8 cellular contexts compared by ENCODE assay signal in genomic region chr4:140790765-140791164, GRCh38. TPM values are rescaled to one million over a fixed set of nuclear protein-coding genes. Genes with fewer than 3 reads are reported as not detected.
DNase-seq lines count a peak whose midpoint lies in the region; ATAC-seq and TF ChIP-seq lines count a peak whose summit lies in the region.

No MANE protein-coding gene starts in this region.

- H3K4me3 ChIP-seq in esophagus muscularis mucosa: no peak overlapping the region

- no peak overlapping the region for H3K27ac ChIP-seq in esophagus muscularis mucosa (replicated peaks in 1 of 4)

- no peak for TF ChIP-seq CTCF in GM10266 (IDR thresholded peaks at IDR 0.05; ENCODE audit: control insufficient read depth, insufficient read depth, low read depth, missing control alignments)
- TF ChIP-seq CTCF in esophagus muscularis mucosa (IDR thresholded peaks at IDR 0.05): no peak

- DNase-seq in GM10266 (ENCODE audit: extremely low spot score) (peak; percentile 15), left cardiac atrium (peak; percentile 27), HuH-7.5 (ENCODE audit: low spot score) (no peak), NCI-H2029 treated with DMSO at 0.1 percent for 48 hours (lab: John Stamatoyannopoulos, UW) (no peak), esophagus muscularis mucosa (ENCODE audit: extremely low spot score) (no peak)
- no peak for DNase-seq in activated naive CD4-positive, alpha-beta T cell treated with anti-CD3 and anti-CD28 coated beads, Interleukin-2, amount 10 ng/mL, durations not matched to agents 7 days and 5 days

- no peaks in the 10 kb centered on the region for H3K36me3 ChIP-seq in esophagus muscularis mucosa

- CTCF ChIA-PET in activated naive CD4-positive, alpha-beta T cell treated with anti-CD3 and anti-CD28 coated beads, Interleukin-2, amount 10 ng/mL, durations not matched to agents 7 days and 5 days (lab: Charles Lee): no interaction called here

- H3K27me3 ChIP-seq in esophagus muscularis mucosa: no peaks in the 10 kb centered on the region

- peaks cover 0 to 13% (median 10%) of the 10 kb centered on the region in 4 donors for H3K9me3 ChIP-seq in esophagus muscularis mucosa

- no peak for TF ChIP-seq RAD21 in Ishikawa (IDR thresholded peaks at IDR 0.05; ENCODE audit: low read depth)

- no peaks in the 10 kb centered on the region for H3K9me3 Mint-ChIP-seq in activated naive CD4-positive, alpha-beta T cell treated with anti-CD3 and anti-CD28 coated beads, Interleukin-2, amount 10 ng/mL, durations not matched to agents 7 days and 5 days

- peak; percentile 93 for ATAC-seq in GM21576 (IDR thresholded peaks at IDR 0.05; ENCODE audit: unreplicated experiment)
- peak; percentile 53 to 92 for ATAC-seq in left cardiac atrium

- H3K36me3 Mint-ChIP-seq in activated naive CD4-positive, alpha-beta T cell treated with anti-CD3 and anti-CD28 coated beads, Interleukin-2, amount 10 ng/mL, durations not matched to agents 7 days and 5 days: no peaks in the 10 kb centered on the region

- H3K27ac Mint-ChIP-seq in activated naive CD4-positive, alpha-beta T cell treated with anti-CD3 and anti-CD28 coated beads, Interleukin-2, amount 10 ng/mL, durations not matched to agents 7 days and 5 days: no peak overlapping the region

- TF ChIP-seq EP300 in Ishikawa (IDR thresholded peaks at IDR 0.05; ENCODE audit: borderline replicate concordance): no peak
- TF ChIP-seq EP300 in esophagus muscularis mucosa (IDR thresholded peaks at IDR 0.05): no peak

- no peaks in the 10 kb centered on the region for H3K27me3 Mint-ChIP-seq in activated naive CD4-positive, alpha-beta T cell treated with anti-CD3 and anti-CD28 coated beads, Interleukin-2, amount 10 ng/mL, durations not matched to agents 7 days and 5 days

- TF ChIP-seq POLR2A in esophagus muscularis mucosa (IDR thresholded peaks at IDR 0.05; ENCODE audit: low read depth): no peak

- H3K4me3 Mint-ChIP-seq in activated naive CD4-positive, alpha-beta T cell treated with anti-CD3 and anti-CD28 coated beads, Interleukin-2, amount 10 ng/mL, durations not matched to agents 7 days and 5 days: no peak overlapping the region

- WGBS in esophagus muscularis mucosa: 92% methylated on average over 3 of the region's 3 CpGs

- H3K4me1 ChIP-seq in esophagus muscularis mucosa: no peaks in the 10 kb centered on the region

- H3K4me1 Mint-ChIP-seq in activated naive CD4-positive, alpha-beta T cell treated with anti-CD3 and anti-CD28 coated beads, Interleukin-2, amount 10 ng/mL, durations not matched to agents 7 days and 5 days: no peaks in the 10 kb centered on the region

- intact Hi-C loops in left cardiac atrium (cut with DNase I): no loop called here
- intact Hi-C loops in esophagus muscularis mucosa (cut with DNase I): no loop called here

TF ChIP-seq in Ishikawa, 13 proteins besides CTCF, POLR2A, EP300 and RAD21:
- TF ChIP-seq REST (IDR thresholded peaks at IDR 0.05; ENCODE audit: low read depth): no peak
- peak; percentile 17; the same call in 1 of the 2 replicates for TF ChIP-seq TEAD4 (IDR thresholded peaks at IDR 0.05)

RNA-seq across cellular contexts. Expression of gene TBC1D9, which starts 34.6 kb away (rescaled TPM):
- total RNA-seq in left cardiac atrium: 10 to 100 TPM; 15.6 to 17.2 TPM
- total RNA-seq in esophagus muscularis mucosa: 10 to 100 TPM; 15.4 to 23.8 (median 21.3) TPM

Comparison
In these comparisons a context has a peak if more than half of its experiments do, and no peak if none do; other contexts are left out.
1. DNase-seq: peak in GM10266 (single experiment) and left cardiac atrium (single experiment); none in activated naive CD4-positive, alpha-beta T cell treated with anti-CD3 and anti-CD28 coated beads, Interleukin-2, amount 10 ng/mL, durations not matched to agents 7 days and 5 days (single experiment), HuH-7.5 (single experiment), NCI-H2029 treated with DMSO at 0.1 percent for 48 hours (single experiment) and esophagus muscularis mucosa (single experiment).